In genomic region chr7:155166673-155167370, GRCh38 we compare ENCODE assay signal across 1 cellular context.
TF ChIP-seq lines count a peak whose summit lies in the region.

No MANE protein-coding gene starts in this region.

TF ChIP-seq in GM23338, 12 proteins besides CTCF, POLR2A, EP300 and RAD21 (continued from another document):
- TF ChIP-seq ETS1 (IDR thresholded peaks at IDR 0.05), result no peak
- TF ChIP-seq EZH2 (IDR thresholded peaks at IDR 0.05; ENCODE audit: low read depth, unreplicated experiment), result no peak
- no peak for TF ChIP-seq CREB1 (CRISPR knock-in tag; IDR thresholded peaks at IDR 0.05; ENCODE audit: low read depth)
- TF ChIP-seq NANOG (IDR thresholded peaks at IDR 0.05; ENCODE audit: borderline replicate concordance), result no peak
- no peak for TF ChIP-seq POLR2AphosphoS5 (IDR thresholded peaks at IDR 0.05; ENCODE audit: low read depth)
- no peak for TF ChIP-seq ZNF331 (CRISPR knock-in tag; IDR thresholded peaks at IDR 0.05; ENCODE audit: low read depth)
